ENCODE assay signal across 1 cellular context in genomic region chr2:47906261-47907096, GRCh38.
TF ChIP-seq lines count a peak whose summit lies in the region.

FBXO11 (minus strand) TSS chr2:47906498; CDS start chr2:47905720, 778 bp downstream.

TF ChIP-seq in K562, 482 proteins besides CTCF, POLR2A, EP300 and RAD21 (continued from another document and continues in another):
- TF ChIP-seq CHD7 (IDR thresholded peaks at IDR 0.05; ENCODE audit: low read depth, low read length) (no peak), CBX2 (IDR thresholded peaks at IDR 0.05; ENCODE audit: insufficient read depth, low read length, poor library complexity, severe bottlenecking) (no peak), BRD4 (IDR thresholded peaks at IDR 0.05) (no peak), FOXP4 (CRISPR knock-in tag; IDR thresholded peaks at IDR 0.05; ENCODE audit: borderline replicate concordance) (no peak), CBFB (CRISPR knock-in tag; IDR thresholded peaks at IDR 0.05) (no peak), ETS1 (conservative IDR thresholded peaks at IDR 0.05; ENCODE audit: control insufficient read depth, low read depth, low read length) (0 out of 2 replicates have a peak, but pooled peaks have one; percentile 14), IRF2 (CRISPR knock-in tag; IDR thresholded peaks at IDR 0.05) (no peak), TARDBP (IDR thresholded peaks at IDR 0.05) (no peak), ZBTB34 (CRISPR knock-in tag; IDR thresholded peaks at IDR 0.05) (no peak), ZNF707 (CRISPR knock-in tag; conservative IDR thresholded peaks at IDR 0.05) (no peak), ZBTB26 (CRISPR knock-in tag; IDR thresholded peaks at IDR 0.05) (no peak)
- TF ChIP-seq, protein P1, sequence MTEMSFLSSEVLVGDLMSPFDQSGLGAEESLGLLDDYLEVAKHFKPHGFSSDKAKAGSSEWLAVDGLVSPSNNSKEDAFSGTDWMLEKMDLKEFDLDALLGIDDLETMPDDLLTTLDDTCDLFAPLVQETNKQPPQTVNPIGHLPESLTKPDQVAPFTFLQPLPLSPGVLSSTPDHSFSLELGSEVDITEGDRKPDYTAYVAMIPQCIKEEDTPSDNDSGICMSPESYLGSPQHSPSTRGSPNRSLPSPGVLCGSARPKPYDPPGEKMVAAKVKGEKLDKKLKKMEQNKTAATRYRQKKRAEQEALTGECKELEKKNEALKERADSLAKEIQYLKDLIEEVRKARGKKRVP (CRISPR knock-in tag; IDR thresholded peaks at IDR 0.05) = peak; percentile 83; the same call in 1 of the 2 replicates
- TF ChIP-seq, protein P2, sequence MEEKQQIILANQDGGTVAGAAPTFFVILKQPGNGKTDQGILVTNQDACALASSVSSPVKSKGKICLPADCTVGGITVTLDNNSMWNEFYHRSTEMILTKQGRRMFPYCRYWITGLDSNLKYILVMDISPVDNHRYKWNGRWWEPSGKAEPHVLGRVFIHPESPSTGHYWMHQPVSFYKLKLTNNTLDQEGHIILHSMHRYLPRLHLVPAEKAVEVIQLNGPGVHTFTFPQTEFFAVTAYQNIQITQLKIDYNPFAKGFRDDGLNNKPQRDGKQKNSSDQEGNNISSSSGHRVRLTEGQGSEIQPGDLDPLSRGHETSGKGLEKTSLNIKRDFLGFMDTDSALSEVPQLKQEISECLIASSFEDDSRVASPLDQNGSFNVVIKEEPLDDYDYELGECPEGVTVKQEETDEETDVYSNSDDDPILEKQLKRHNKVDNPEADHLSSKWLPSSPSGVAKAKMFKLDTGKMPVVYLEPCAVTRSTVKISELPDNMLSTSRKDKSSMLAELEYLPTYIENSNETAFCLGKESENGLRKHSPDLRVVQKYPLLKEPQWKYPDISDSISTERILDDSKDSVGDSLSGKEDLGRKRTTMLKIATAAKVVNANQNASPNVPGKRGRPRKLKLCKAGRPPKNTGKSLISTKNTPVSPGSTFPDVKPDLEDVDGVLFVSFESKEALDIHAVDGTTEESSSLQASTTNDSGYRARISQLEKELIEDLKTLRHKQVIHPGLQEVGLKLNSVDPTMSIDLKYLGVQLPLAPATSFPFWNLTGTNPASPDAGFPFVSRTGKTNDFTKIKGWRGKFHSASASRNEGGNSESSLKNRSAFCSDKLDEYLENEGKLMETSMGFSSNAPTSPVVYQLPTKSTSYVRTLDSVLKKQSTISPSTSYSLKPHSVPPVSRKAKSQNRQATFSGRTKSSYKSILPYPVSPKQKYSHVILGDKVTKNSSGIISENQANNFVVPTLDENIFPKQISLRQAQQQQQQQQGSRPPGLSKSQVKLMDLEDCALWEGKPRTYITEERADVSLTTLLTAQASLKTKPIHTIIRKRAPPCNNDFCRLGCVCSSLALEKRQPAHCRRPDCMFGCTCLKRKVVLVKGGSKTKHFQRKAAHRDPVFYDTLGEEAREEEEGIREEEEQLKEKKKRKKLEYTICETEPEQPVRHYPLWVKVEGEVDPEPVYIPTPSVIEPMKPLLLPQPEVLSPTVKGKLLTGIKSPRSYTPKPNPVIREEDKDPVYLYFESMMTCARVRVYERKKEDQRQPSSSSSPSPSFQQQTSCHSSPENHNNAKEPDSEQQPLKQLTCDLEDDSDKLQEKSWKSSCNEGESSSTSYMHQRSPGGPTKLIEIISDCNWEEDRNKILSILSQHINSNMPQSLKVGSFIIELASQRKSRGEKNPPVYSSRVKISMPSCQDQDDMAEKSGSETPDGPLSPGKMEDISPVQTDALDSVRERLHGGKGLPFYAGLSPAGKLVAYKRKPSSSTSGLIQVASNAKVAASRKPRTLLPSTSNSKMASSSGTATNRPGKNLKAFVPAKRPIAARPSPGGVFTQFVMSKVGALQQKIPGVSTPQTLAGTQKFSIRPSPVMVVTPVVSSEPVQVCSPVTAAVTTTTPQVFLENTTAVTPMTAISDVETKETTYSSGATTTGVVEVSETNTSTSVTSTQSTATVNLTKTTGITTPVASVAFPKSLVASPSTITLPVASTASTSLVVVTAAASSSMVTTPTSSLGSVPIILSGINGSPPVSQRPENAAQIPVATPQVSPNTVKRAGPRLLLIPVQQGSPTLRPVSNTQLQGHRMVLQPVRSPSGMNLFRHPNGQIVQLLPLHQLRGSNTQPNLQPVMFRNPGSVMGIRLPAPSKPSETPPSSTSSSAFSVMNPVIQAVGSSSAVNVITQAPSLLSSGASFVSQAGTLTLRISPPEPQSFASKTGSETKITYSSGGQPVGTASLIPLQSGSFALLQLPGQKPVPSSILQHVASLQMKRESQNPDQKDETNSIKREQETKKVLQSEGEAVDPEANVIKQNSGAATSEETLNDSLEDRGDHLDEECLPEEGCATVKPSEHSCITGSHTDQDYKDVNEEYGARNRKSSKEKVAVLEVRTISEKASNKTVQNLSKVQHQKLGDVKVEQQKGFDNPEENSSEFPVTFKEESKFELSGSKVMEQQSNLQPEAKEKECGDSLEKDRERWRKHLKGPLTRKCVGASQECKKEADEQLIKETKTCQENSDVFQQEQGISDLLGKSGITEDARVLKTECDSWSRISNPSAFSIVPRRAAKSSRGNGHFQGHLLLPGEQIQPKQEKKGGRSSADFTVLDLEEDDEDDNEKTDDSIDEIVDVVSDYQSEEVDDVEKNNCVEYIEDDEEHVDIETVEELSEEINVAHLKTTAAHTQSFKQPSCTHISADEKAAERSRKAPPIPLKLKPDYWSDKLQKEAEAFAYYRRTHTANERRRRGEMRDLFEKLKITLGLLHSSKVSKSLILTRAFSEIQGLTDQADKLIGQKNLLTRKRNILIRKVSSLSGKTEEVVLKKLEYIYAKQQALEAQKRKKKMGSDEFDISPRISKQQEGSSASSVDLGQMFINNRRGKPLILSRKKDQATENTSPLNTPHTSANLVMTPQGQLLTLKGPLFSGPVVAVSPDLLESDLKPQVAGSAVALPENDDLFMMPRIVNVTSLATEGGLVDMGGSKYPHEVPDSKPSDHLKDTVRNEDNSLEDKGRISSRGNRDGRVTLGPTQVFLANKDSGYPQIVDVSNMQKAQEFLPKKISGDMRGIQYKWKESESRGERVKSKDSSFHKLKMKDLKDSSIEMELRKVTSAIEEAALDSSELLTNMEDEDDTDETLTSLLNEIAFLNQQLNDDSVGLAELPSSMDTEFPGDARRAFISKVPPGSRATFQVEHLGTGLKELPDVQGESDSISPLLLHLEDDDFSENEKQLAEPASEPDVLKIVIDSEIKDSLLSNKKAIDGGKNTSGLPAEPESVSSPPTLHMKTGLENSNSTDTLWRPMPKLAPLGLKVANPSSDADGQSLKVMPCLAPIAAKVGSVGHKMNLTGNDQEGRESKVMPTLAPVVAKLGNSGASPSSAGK (IDR thresholded peaks at IDR 0.05) = no peak
